1 cellular context compared by ENCODE assay signal in genomic region chr4:91099666-91100065, GRCh38.
TF ChIP-seq lines count a peak whose summit lies in the region.

No MANE protein-coding gene starts in this region.

TF ChIP-seq in GM23338, 12 proteins besides CTCF, POLR2A, EP300 and RAD21 (continued from another document):
- no peak for TF ChIP-seq ETS1 (IDR thresholded peaks at IDR 0.05)
- no peak for TF ChIP-seq ZNF331 (CRISPR knock-in tag; IDR thresholded peaks at IDR 0.05; ENCODE audit: low read depth)
- no peak for TF ChIP-seq STAT1 (IDR thresholded peaks at IDR 0.05; ENCODE audit: unreplicated experiment)
- no peak for TF ChIP-seq JUNB (IDR thresholded peaks at IDR 0.05; ENCODE audit: unreplicated experiment)
- peak; percentile 87 for TF ChIP-seq ZNF462 (CRISPR knock-in tag; IDR thresholded peaks at IDR 0.05)
